In the genomic region with DNA sequence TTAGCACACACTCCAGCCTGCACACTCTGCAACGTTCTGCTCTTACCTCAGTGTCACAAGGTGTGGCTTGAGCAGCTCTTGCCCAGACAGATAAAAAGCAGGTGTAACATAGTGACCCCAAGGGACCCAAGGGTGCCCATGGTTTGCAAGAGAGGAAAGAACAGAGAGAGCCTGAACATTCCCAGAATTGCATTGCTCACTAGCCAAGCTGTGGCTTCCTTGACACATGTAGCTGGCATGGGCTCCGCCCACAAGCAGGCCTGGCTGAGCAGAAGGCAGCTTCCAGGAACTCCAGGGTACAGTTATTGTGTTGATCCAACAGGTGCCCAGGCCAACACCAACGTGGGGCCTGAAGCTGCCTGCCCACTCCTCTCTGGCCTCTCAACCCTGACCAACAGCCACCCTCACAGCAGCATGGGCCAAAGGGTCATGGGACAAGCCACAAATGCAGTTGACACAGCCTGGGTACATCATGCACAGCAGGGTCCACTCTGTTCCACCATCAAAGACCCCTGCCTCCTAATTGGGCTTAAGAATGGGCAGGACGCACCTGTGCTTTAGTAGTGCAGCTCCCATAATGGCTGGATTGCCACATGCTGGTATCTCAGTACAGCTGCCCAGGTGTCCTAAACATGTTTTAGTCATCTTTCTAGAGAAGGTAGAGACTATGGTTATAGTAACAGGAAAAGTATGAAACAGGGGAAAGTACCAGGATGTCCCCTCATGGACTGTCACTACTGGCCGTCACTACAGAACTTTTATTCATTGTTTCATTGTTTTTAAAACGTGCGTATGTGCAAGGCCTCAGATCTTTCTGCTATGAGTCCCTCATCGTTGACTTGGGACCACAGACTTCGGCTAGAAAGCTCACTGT, we compare ENCODE assay signal across 1 cellular context.
TF ChIP-seq lines count a peak whose summit lies in the region.

No MANE protein-coding gene starts in this region.

TF ChIP-seq in K562, 482 proteins besides CTCF, POLR2A, EP300 and RAD21 (continued from another document):
- TF ChIP-seq PBX2 (CRISPR knock-in tag; IDR thresholded peaks at IDR 0.05; ENCODE audit: low read depth) (no peak), PBX2 (tag; conservative IDR thresholded peaks at IDR 0.05; ENCODE audit: low read depth) (no peak), MECOM (CRISPR knock-in tag; IDR thresholded peaks at IDR 0.05) (no peak)
